ENCODE assay signal across 19 cellular contexts in genomic region chr15:29403778-29404177, GRCh38.
DNase-seq lines count a peak whose midpoint lies in the region; ATAC-seq and TF ChIP-seq lines count a peak whose summit lies in the region.
"Had no signal": no experiment of that assay in that cellular context is flagged by ENCODE, and none has a peak within 500 bp of the region (broad histone marks: within the 10 kb centered on the region; RNA-seq: fewer than 3 reads in every experiment).

No MANE protein-coding gene starts in this region.

- DNase-seq in WERI-Rb-1: peak; percentile 10
- DNase-seq in left lobe of liver (ENCODE audit: low spot score): no peak
- DNase-seq in PC-9: no peak
- no peak for DNase-seq in nucleus accumbens (lab: John Stamatoyannopoulos, UW)
- DNase-seq in GM03348 (ENCODE audit: low spot score): no peak
- DNase-seq: activated B cell treated with CpG ODN at 0.5 μM for 24 hours; activated gamma-delta T cell treated with Interleukin-2 at 50 U/mL for 16 hours; anterior cingulate cortex; colonic mucosa; KBM-7; NCI-H1105 treated with DMSO at 0.1 percent for 48 hours; NCI-H226; ovary; stimulated activated naive CD8-positive, alpha-beta T cell treated with anti-CD3 and anti-CD28 coated beads, Interleukin-15, Interleukin-2, amounts not matched to agents 100 U/mL and 50 U/mL, for 24 hours had no signal

- no peak overlapping the region for H3K4me3 ChIP-seq in HEK293 (ENCODE audit: low read depth, low read length)
- H3K4me3 ChIP-seq in WERI-Rb-1 (ENCODE audit: low read depth, low read length): no peak overlapping the region
- no peak overlapping the region for H3K4me3 ChIP-seq in PC-9
- H3K4me3 ChIP-seq: colonic mucosa, gastroesophageal sphincter, ovary had no signal

- H3F3A ChIP-seq in PC-9 (ENCODE audit: insufficient read depth, low read depth): no peaks in the 10 kb centered on the region

- POLR2A ChIA-PET in HEK293 (lab: Yijun Ruan, JAX): no interaction called here
- POLR2A ChIA-PET in PC-9 (lab: Charles Lee; ENCODE audit: unreplicated experiment): no interaction called here

- H3K36me3 ChIP-seq in HEK293 (ENCODE audit: control insufficient read depth in 2 of 2, insufficient read depth in 1 of 2, low read length in 2 of 2) (no peaks in the 10 kb centered on the region), WERI-Rb-1 (no peaks in the 10 kb centered on the region), PC-9 (ENCODE audit: low read depth) (no peaks in the 10 kb centered on the region)
- H3K36me3 ChIP-seq: colonic mucosa, gastroesophageal sphincter, ovary had no signal

- H3K27ac ChIP-seq in 22Rv1 (no peak overlapping the region), HEK293 (ENCODE audit: extremely low read depth, low read depth, low read length) (no peak overlapping the region), WERI-Rb-1 (no peak overlapping the region), PC-9 (no peak overlapping the region)
- H3K27ac ChIP-seq: colonic mucosa, gastroesophageal sphincter, ovary had no signal

- H3K27me3 ChIP-seq in WERI-Rb-1 (ENCODE audit: insufficient read depth, low read depth, severe bottlenecking): peaks cover 84% of the 10 kb centered on the region
- H3K27me3 ChIP-seq in PC-9 (ENCODE audit: insufficient read depth, low read depth): 0 out of 2 replicates have a peak, but pooled peaks cover 9% of the 10 kb centered on the region
- H3K27me3 ChIP-seq: colonic mucosa, ovary had no signal

- peak; percentile 80 for TF ChIP-seq CTCF in 22Rv1 (IDR thresholded peaks at IDR 0.05)
- peak; percentile 19; the same call in 1 of the 2 replicates for TF ChIP-seq CTCF in HEK293 (tag by site-specific recombination; IDR thresholded peaks at IDR 0.05)
- peak; percentile 26; the same call in 1 of the 2 replicates for TF ChIP-seq CTCF in WERI-Rb-1 (IDR thresholded peaks at IDR 0.05; ENCODE audit: low read depth, low read length)
- no peak for TF ChIP-seq CTCF in PC-9 (conservative IDR thresholded peaks at IDR 0.05)

- ATAC-seq in left lobe of liver (peak; percentile 38), HG02798 (IDR thresholded peaks at IDR 0.05; ENCODE audit: poor library complexity, unreplicated experiment) (no peak)
- ATAC-seq: gastroesophageal sphincter; stimulated activated naive CD8-positive, alpha-beta T cell treated with anti-CD3 and anti-CD28 coated beads, Interleukin-15, Interleukin-2, amounts not matched to agents 100 U/mL and 50 U/mL, for 24 hours had no signal

- H3K9me3 ChIP-seq in HEK293 (ENCODE audit: control insufficient read depth, insufficient read depth, low read depth, low read length): no peaks in the 10 kb centered on the region
- H3K9me3 ChIP-seq in WERI-Rb-1 (ENCODE audit: severe bottlenecking): no peaks in the 10 kb centered on the region
- H3K9me3 ChIP-seq in PC-9 (ENCODE audit: insufficient read depth, low read depth): no peaks in the 10 kb centered on the region
- H3K9me3 ChIP-seq: Caco-2, colonic mucosa, gastroesophageal sphincter, ovary had no signal

- CTCF ChIA-PET in HEK293 (lab: Yijun Ruan, JAX) (interaction anchor here (0.7 kb wide), 1 partner anchor 48 kb away, joined by 3 read pairs; no protein-coding TSS in a partner anchor), PC-9 (lab: Charles Lee) (no interaction called here)

- BruUV-seq in PC-9 (replicated peaks; lab: Mats Ljungman, UMichigan): no TSS peak

- no peak overlapping the region for H3K4me2 ChIP-seq in PC-9

- H3K79me2 ChIP-seq in PC-9 (ENCODE audit: low read depth): no peaks in the 10 kb centered on the region

- no peaks in the 10 kb centered on the region; the same call in 1 of the 2 replicates for H3K4me1 ChIP-seq in HEK293 (ENCODE audit: control insufficient read depth, insufficient read depth, low read length)
- H3K4me1 ChIP-seq in PC-9 (replicated peaks; ENCODE audit: insufficient read depth): no peaks in the 10 kb centered on the region
- H3K4me1 ChIP-seq: Caco-2, colonic mucosa, gastroesophageal sphincter had no signal

- no peak overlapping the region for H2AFZ ChIP-seq in PC-9

- no peaks in the 10 kb centered on the region for H3K9me2 ChIP-seq in PC-9 (ENCODE audit: insufficient read depth)

- intact Hi-C loops in PC-9 (cut with micrococcal nuclease; ENCODE audit: unreplicated experiment): no loop called here

- no peaks in the 10 kb centered on the region for H4K20me1 ChIP-seq in PC-9 (ENCODE audit: insufficient read depth)

TF ChIP-seq in HEK293, 187 proteins besides CTCF, POLR2A, EP300 and RAD21:
- TF ChIP-seq ZBTB8A (tag by site-specific recombination; IDR thresholded peaks at IDR 0.05): no peak
- TF ChIP-seq ZNF155 (tag by site-specific recombination; IDR thresholded peaks at IDR 0.05): no peak
- no peak for TF ChIP-seq ZNF121 (tag by site-specific recombination; IDR thresholded peaks at IDR 0.05)
- TF ChIP-seq GLIS1 (tag by site-specific recombination; IDR thresholded peaks at IDR 0.05): peak; percentile 89
- TF ChIP-seq ZIC2 (tag by site-specific recombination; IDR thresholded peaks at IDR 0.05): peak; percentile 60; the same call in 1 of the 2 replicates
